Comparison of ENCODE assay signal across 16 cellular contexts in the genomic region with DNA sequence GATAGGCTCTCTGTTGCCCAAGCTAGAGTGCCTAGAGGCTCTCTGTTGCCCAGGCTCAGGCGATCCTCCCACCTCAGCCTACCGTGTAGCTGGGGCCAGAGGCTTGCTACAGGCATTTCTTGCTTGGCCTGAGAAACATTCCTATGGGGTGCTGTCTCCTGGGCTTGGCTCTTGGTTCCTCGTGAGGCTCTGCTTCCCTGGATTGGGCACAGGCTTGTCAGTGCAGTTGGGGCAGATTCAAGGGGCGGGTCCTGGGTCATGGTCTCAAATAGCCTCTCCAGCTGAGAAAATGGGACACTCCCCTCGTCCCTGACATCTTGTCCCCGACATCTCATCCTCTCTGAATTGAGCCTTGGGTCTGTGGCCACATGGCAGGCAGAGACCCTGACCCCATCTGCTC. TPM values are rescaled to one million over a fixed set of nuclear protein-coding genes. Genes with fewer than 3 reads are reported as not detected.
DNase-seq lines count a peak whose midpoint lies in the region; ATAC-seq and TF ChIP-seq lines count a peak whose summit lies in the region.
"Had no signal": no experiment of that assay in that cellular context is flagged by ENCODE, and none has a peak within 500 bp of the region (broad histone marks: within the 10 kb centered on the region; RNA-seq: fewer than 3 reads in every experiment).

No MANE protein-coding gene starts in this region.

- no peak overlapping the region for H3K18ac ChIP-seq in IMR-90 (ENCODE audit: low read depth, low read length)
- H3K18ac ChIP-seq in trophoblast cell (ENCODE audit: low read length): no peak overlapping the region

- H3K9ac ChIP-seq in IMR-90 (ENCODE audit: low read depth, low read length) (no peak overlapping the region), endodermal cell (ENCODE audit: extremely low read depth, low read length, poor library complexity, severe bottlenecking) (no peak overlapping the region), trophoblast cell (ENCODE audit: low read length) (no peak overlapping the region)

- H4K12ac ChIP-seq in trophoblast cell (ENCODE audit: low read depth, low read length): no peak overlapping the region

- POLR2A ChIA-PET in IMR-90 (lab: Charles Lee; ENCODE audit: unreplicated experiment): no interaction called here

- in situ Hi-C loops in IMR-90 (cut with MboI; ENCODE audit: low sequenced_read_pairs): no loop called here

- H3K27me3 Mint-ChIP-seq in endodermal cell (ENCODE audit: insufficient read depth): no peaks in the 10 kb centered on the region
- H3K27me3 Mint-ChIP-seq: activated T-cell treated with anti-CD3 and anti-CD28 coated beads, Interleukin-2, amount 50 U/mL, for 24 hours had no signal

- H3K9me3 ChIP-seq in IMR-90 (ENCODE audit: control insufficient read depth, insufficient read depth, low read length) (0 out of 2 replicates have a peak, but pooled peaks cover 3% of the 10 kb centered on the region), endodermal cell (ENCODE audit: control insufficient read depth, low read length) (no peaks in the 10 kb centered on the region), trophoblast cell (ENCODE audit: insufficient read depth, low read depth, low read length) (peaks cover 10% of the 10 kb centered on the region), left lung (peaks cover 0 to 8% of the 10 kb centered on the region in 2 donors)
- H3K9me3 ChIP-seq: stomach had no signal

- WGBS in IMR-90 (ENCODE audit: extremely low coverage in 2 of 2, insufficient read length in 1 of 2), 2 experiments: 39% methylated on average over 3 of the region's 6 CpGs; no CpG with 5 or more reads in 1 of the 2 experiments
- WGBS in endodermal cell (ENCODE audit: insufficient coverage in 1 of 2, insufficient read length in 1 of 2), 2 experiments: 79 to 82% methylated on average over 6 of the region's 6 CpGs
- WGBS in trophoblast cell (ENCODE audit: extremely low coverage, insufficient coverage, insufficient read length): no CpG with 5 or more reads among the region's 6 CpGs

- TF ChIP-seq POLR2A in IMR-90 (IDR thresholded peaks at IDR 0.05; ENCODE audit: low read depth, low read length): no peak

- H3K27me3 ChIP-seq in IMR-90 (ENCODE audit: control insufficient read depth, insufficient read depth, low read length): no peaks in the 10 kb centered on the region
- no peaks in the 10 kb centered on the region for H3K27me3 ChIP-seq in endodermal cell (ENCODE audit: control insufficient read depth, insufficient read depth, low read length, poor library complexity, severe bottlenecking)
- no peaks in the 10 kb centered on the region for H3K27me3 ChIP-seq in trophoblast cell (ENCODE audit: insufficient read depth, low read length)
- H3K27me3 ChIP-seq in left lung: no peaks in the 10 kb centered on the region
- H3K27me3 ChIP-seq: esophagus muscularis mucosa, stomach had no signal

- H3K4me1 ChIP-seq in IMR-90 (ENCODE audit: control insufficient read depth, insufficient read depth, low read length) (peaks cover under 1% of the 10 kb centered on the region; the same call in 1 of the 2 replicates), endodermal cell (ENCODE audit: control insufficient read depth, insufficient read depth, low read length) (no peaks in the 10 kb centered on the region), trophoblast cell (ENCODE audit: control insufficient read depth in 1 of 2, insufficient read depth in 2 of 2, low read length in 2 of 2) (peaks cover 2 to 3% of the 10 kb centered on the region in 2 experiments), left lung (peaks cover 0 to 5% of the 10 kb centered on the region in 2 donors)

- no peak overlapping the region for H4K8ac ChIP-seq in IMR-90 (ENCODE audit: low read depth in 2 of 2, low read length in 2 of 2)
- H4K8ac ChIP-seq in trophoblast cell (ENCODE audit: low read depth, low read length): no peak overlapping the region

- intact Hi-C loops in IMR-90 (cut with micrococcal nuclease) (no loop called here), left lung (cut with DNase I) (no loop called here)

- H4K91ac ChIP-seq in IMR-90 (ENCODE audit: insufficient read depth, low read depth, low read length) (no peak overlapping the region), trophoblast cell (ENCODE audit: low read depth, low read length) (no peak overlapping the region)

- no peak overlapping the region for H3K56ac ChIP-seq in IMR-90 (ENCODE audit: extremely low read depth, insufficient read depth, low read length)

- dilution Hi-C loops in IMR-90 (cut with HindIII; ENCODE audit: low sequenced_read_pairs, unreplicated experiment): no loop called here

- H3K14ac ChIP-seq in IMR-90 (replicated peaks; ENCODE audit: low read depth, low read length): no peak overlapping the region
- no peak overlapping the region for H3K14ac ChIP-seq in trophoblast cell (ENCODE audit: low read length)

- peaks cover 18% of the 10 kb centered on the region for H3K36me3 Mint-ChIP-seq in endodermal cell (ENCODE audit: low read depth)

- H2AK5ac ChIP-seq in IMR-90 (ENCODE audit: low read depth, low read length) (no peak overlapping the region), trophoblast cell (ENCODE audit: low read length) (no peak overlapping the region)

- H3K27ac ChIP-seq in IMR-90 (ENCODE audit: insufficient read depth, low read length) (no peak overlapping the region), endodermal cell (ENCODE audit: low read depth, low read length) (no peak overlapping the region), trophoblast cell (ENCODE audit: low read depth, low read length) (no peak overlapping the region), left lung (no peak overlapping the region)
- H3K27ac ChIP-seq: C4-2B, esophagus muscularis mucosa, stomach had no signal

- TF ChIP-seq CTCF in IMR-90 (conservative IDR thresholded peaks at IDR 0.05; ENCODE audit: low read depth, low read length): no peak
- TF ChIP-seq CTCF in endodermal cell (conservative IDR thresholded peaks at IDR 0.05): no peak
- no peak for TF ChIP-seq CTCF in left lung (IDR thresholded peaks at IDR 0.05)

- H2AK9ac ChIP-seq in IMR-90 (replicated peaks; ENCODE audit: low read depth, low read length, poor library complexity): no peak overlapping the region

- no peak overlapping the region for H2BK20ac ChIP-seq in IMR-90 (ENCODE audit: low read depth, low read length)

- ATAC-seq in IMR-90 (ENCODE audit: low read depth) (peak; percentile 46), SK-N-SH treated with all-trans-retinoic acid at 6 μM for 48 hours (no peak), left lung (no peak)

- H2AFZ ChIP-seq in IMR-90 (replicated peaks; ENCODE audit: low read length, poor library complexity) (no peak overlapping the region), trophoblast cell (ENCODE audit: insufficient read depth, low read length, poor library complexity) (no peak overlapping the region)

- no peaks in the 10 kb centered on the region for H3K9me3 Mint-ChIP-seq in endodermal cell
- H3K9me3 Mint-ChIP-seq: activated T-cell treated with anti-CD3 and anti-CD28 coated beads, Interleukin-2, amount 50 U/mL, for 24 hours; nephron progenitor cell had no signal

- H3K4me2 ChIP-seq in IMR-90 (ENCODE audit: low read depth, low read length) (no peak overlapping the region), trophoblast cell (ENCODE audit: low read length) (no peak overlapping the region)

- H3K4me3 Mint-ChIP-seq in endodermal cell: no peak overlapping the region
- H3K4me3 Mint-ChIP-seq: activated T-cell treated with anti-CD3 and anti-CD28 coated beads, Interleukin-2, amount 50 U/mL, for 24 hours; nephron progenitor cell had no signal

- H3K36me3 ChIP-seq in IMR-90 (ENCODE audit: control insufficient read depth, insufficient read depth, low read length): peaks cover 13% of the 10 kb centered on the region
- peaks cover 8% of the 10 kb centered on the region for H3K36me3 ChIP-seq in endodermal cell (ENCODE audit: control insufficient read depth, insufficient read depth, low read length)
- peaks cover 27 to 31% of the 10 kb centered on the region in 2 experiments for H3K36me3 ChIP-seq in trophoblast cell (ENCODE audit: control insufficient read depth in 1 of 2, insufficient read depth in 2 of 2, low read length in 2 of 2)
- H3K36me3 ChIP-seq in left lung: peaks cover 0 to 30% of the 10 kb centered on the region in 2 donors

- H2BK5ac ChIP-seq in IMR-90 (ENCODE audit: low read depth, low read length, poor library complexity, severe bottlenecking): no peak overlapping the region
- no peak overlapping the region for H2BK5ac ChIP-seq in trophoblast cell (ENCODE audit: low read depth, low read length, poor library complexity)

- CTCF ChIA-PET in IMR-90 (lab: Yijun Ruan, JAX): no interaction called here

- peak; percentile 65 for DNase-seq in NCI-H82 (lab: John Stamatoyannopoulos, UW)
- no peak for DNase-seq in NCI-H82 treated with DMSO at 0.1 percent for 48 hours (lab: John Stamatoyannopoulos, UW; ENCODE audit: unreplicated experiment)
- no peak for DNase-seq in IMR-90
- DNase-seq in endodermal cell: peak; percentile 79
- DNase-seq in trophoblast cell: peak; percentile 32 to 37
- no peak for DNase-seq in left lung
- no peak for DNase-seq in T-helper 1 cell
- DNase-seq: activated T-cell treated with anti-CD3 and anti-CD28 coated beads, Interleukin-2, amount 50 U/mL, for 24 hours; NCI-H1694 treated with DMSO at 0.1 percent for 48 hours; NCI-H510A; nephron progenitor cell; stomach had no signal

- H4K5ac ChIP-seq in IMR-90 (ENCODE audit: low read depth, low read length): no peak overlapping the region

- H2BK120ac ChIP-seq in IMR-90 (ENCODE audit: low read depth, low read length) (no peak overlapping the region), trophoblast cell (ENCODE audit: insufficient read depth, low read length, poor library complexity) (no peak overlapping the region)

- no peak overlapping the region for H2BK12ac ChIP-seq in trophoblast cell (ENCODE audit: low read length)

- H3K4ac ChIP-seq in IMR-90 (ENCODE audit: low read depth, low read length): no peak overlapping the region
- H3K4ac ChIP-seq in trophoblast cell (ENCODE audit: low read depth, low read length): no peak overlapping the region

- no peak overlapping the region for H2BK15ac ChIP-seq in IMR-90 (ENCODE audit: low read depth, low read length)

- peaks cover 5% of the 10 kb centered on the region; the same call in 1 of the 2 replicates for H3K9me1 ChIP-seq in IMR-90 (ENCODE audit: insufficient read depth, low read length)

- no TSS peak for BruUV-seq in IMR-90 (replicated peaks; lab: Mats Ljungman, UMichigan)

- H3K79me2 ChIP-seq in trophoblast cell (ENCODE audit: control insufficient read depth, insufficient read depth, low read length, poor library complexity): no peaks in the 10 kb centered on the region

- H3K4me1 Mint-ChIP-seq in endodermal cell: peaks cover 2% of the 10 kb centered on the region

- H3K27ac Mint-ChIP-seq in endodermal cell: no peak overlapping the region
- H3K27ac Mint-ChIP-seq: activated T-cell treated with anti-CD3 and anti-CD28 coated beads, Interleukin-2, amount 50 U/mL, for 24 hours; nephron progenitor cell had no signal

- H3K23ac ChIP-seq in IMR-90 (ENCODE audit: low read depth, low read length) (no peak overlapping the region), trophoblast cell (ENCODE audit: low read length) (no peak overlapping the region)

- TF ChIP-seq RAD21 in IMR-90 (IDR thresholded peaks at IDR 0.05; ENCODE audit: low read length): no peak

- peaks cover 0 to 7% of the 10 kb centered on the region in 2 experiments; a peak in 1 of 4 replicates for H3K79me1 ChIP-seq in IMR-90 (ENCODE audit: low read depth in 1 of 2, low read length in 2 of 2)
- H3K79me1 ChIP-seq in trophoblast cell (ENCODE audit: low read length): no peaks in the 10 kb centered on the region

- no peak overlapping the region for H3K4me3 ChIP-seq in IMR-90 (ENCODE audit: insufficient read depth, low read depth, low read length)
- no peak overlapping the region for H3K4me3 ChIP-seq in endodermal cell (ENCODE audit: low read length)
- H3K4me3 ChIP-seq in trophoblast cell (ENCODE audit: low read depth, low read length): peak overlapping the region; percentile 23
- no peak overlapping the region for H3K4me3 ChIP-seq in left lung
- H3K4me3 ChIP-seq: esophagus muscularis mucosa, lung, stomach had no signal

- no peaks in the 10 kb centered on the region; the same call in 1 of the 2 replicates for H4K20me1 ChIP-seq in IMR-90 (ENCODE audit: insufficient read depth, low read length)

RNA-seq across cellular contexts. Expression of a gene that starts 4.9 kb away (rescaled TPM):
- total RNA-seq in IMR-90 (2012; rRNA removed) (0.56 and 1.3 TPM in 2 replicates), endodermal cell (1 to 10 TPM; 2.9 to 5.0 TPM), left lung (1 to 10 TPM; 1.3 to 1.4 TPM)
- polyA plus RNA-seq in IMR-90 (2012; rRNA removed): 2.0 and 2.2 TPM in 2 replicates
- polyA plus RNA-seq in IMR-90 (2012; cell fraction: cytosol; rRNA removed): 1.7 and 2.5 TPM in 2 replicates
- polyA plus RNA-seq in IMR-90 (2012; cell fraction: nucleus; rRNA removed; ENCODE audit: low replicate concordance): 0.96 and 4.6 TPM in 2 replicates
- polyA plus RNA-seq in endodermal cell (2013, experiment 1 of 2): 3.5 TPM
- 2.5 TPM for polyA plus RNA-seq in endodermal cell (2013, experiment 2 of 2)
- 1.1 and 1.4 TPM in 2 replicates for polyA plus RNA-seq in trophoblast cell (2013)

RNA-seq across cellular contexts. Expression of a gene that starts 5.6 kb away (rescaled TPM):
- total RNA-seq in IMR-90 (2012; rRNA removed) (30.6 and 33.6 TPM in 2 replicates), endodermal cell (100 to 1,000 TPM; 408 to 446 TPM), left lung (100 to 1,000 TPM; 246 to 303 TPM)
- polyA plus RNA-seq in IMR-90 (2012; rRNA removed): 667 and 912 TPM in 2 replicates
- 91.5 and 373 TPM in 2 replicates for polyA plus RNA-seq in IMR-90 (2012; cell fraction: cytosol; rRNA removed)
- 118 and 386 TPM in 2 replicates for polyA plus RNA-seq in IMR-90 (2012; cell fraction: nucleus; rRNA removed; ENCODE audit: low replicate concordance)
- 206 TPM for polyA plus RNA-seq in endodermal cell (2013, experiment 1 of 2)
- 187 TPM for polyA plus RNA-seq in endodermal cell (2013, experiment 2 of 2)
- 160 and 164 TPM in 2 replicates for polyA plus RNA-seq in trophoblast cell (2013)

RNA-seq across cellular contexts. Expression of a gene that starts 18.3 kb away (rescaled TPM):
- 0.56 and 0.72 TPM in 2 replicates for total RNA-seq in IMR-90 (2012; rRNA removed)
- 4.0 and 4.8 TPM in 2 replicates for polyA plus RNA-seq in IMR-90 (2012; rRNA removed)
- 2.3 and 3.9 TPM in 2 replicates for polyA plus RNA-seq in IMR-90 (2012; cell fraction: cytosol; rRNA removed)
- 30.3 and 57.8 TPM in 2 replicates for polyA plus RNA-seq in IMR-90 (2012; cell fraction: nucleus; rRNA removed; ENCODE audit: low replicate concordance)
- 10 to 100 TPM in 1 of 2 donors, 1 to 10 TPM in 1; 7.3 to 12.6 TPM for total RNA-seq in endodermal cell
- polyA plus RNA-seq in endodermal cell (2013, experiment 1 of 2): 9.3 TPM
- polyA plus RNA-seq in endodermal cell (2013, experiment 2 of 2): 7.2 TPM
- 4.5 and 4.6 TPM in 2 replicates for polyA plus RNA-seq in trophoblast cell (2013)
- 1 to 10 TPM; 2.7 to 3.5 TPM for total RNA-seq in left lung

RNA-seq across cellular contexts. Expression of a gene that starts 27.6 kb away (rescaled TPM):
- total RNA-seq in IMR-90 (2012; rRNA removed): 0.18 and 0.28 TPM in 2 replicates
- polyA plus RNA-seq in IMR-90 (2012; rRNA removed): 0.87 and 0.96 TPM in 2 replicates
- 0.65 and 1.2 TPM in 2 replicates for polyA plus RNA-seq in IMR-90 (2012; cell fraction: cytosol; rRNA removed)
- polyA plus RNA-seq in IMR-90 (2012; cell fraction: nucleus; rRNA removed; ENCODE audit: low replicate concordance): 0.96 and 2.9 TPM in 2 replicates
- total RNA-seq in endodermal cell: 1 to 10 TPM; 3.6 to 9.9 TPM
- 6.4 TPM for polyA plus RNA-seq in endodermal cell (2013, experiment 1 of 2)
- 6.4 TPM for polyA plus RNA-seq in endodermal cell (2013, experiment 2 of 2)
- 0.52 and 0.56 TPM in 2 replicates for polyA plus RNA-seq in trophoblast cell (2013)
- 10 to 100 TPM in 1 of 2 donors, under 1 TPM in 1; 0.31 to 17.8 TPM for total RNA-seq in left lung

Comparison
In these comparisons a context has a peak if more than half of its experiments do, and no peak if none do; other contexts are left out.
1. DNase-seq: peak in NCI-H82 (single experiment), endodermal cell (single experiment) and trophoblast cell (2 of 2); none in NCI-H82 treated with DMSO at 0.1 percent for 48 hours (single experiment), IMR-90 (single experiment), left lung (0 of 2) and T-helper 1 cell (0 of 5).